9 cellular contexts compared by ENCODE assay signal in genomic region chr7:81684513-81685262, GRCh38.
DNase-seq lines count a peak whose midpoint lies in the region; TF ChIP-seq lines count a peak whose summit lies in the region.
"Had no signal": no experiment of that assay in that cellular context is flagged by ENCODE, and none has a peak within 500 bp of the region (broad histone marks: within the 10 kb centered on the region; RNA-seq: fewer than 3 reads in every experiment).

No MANE protein-coding gene starts in this region.

- H2AFZ ChIP-seq in neural progenitor cell (replicated peaks), result peak overlapping the region; percentile 40

- H3K4me1 Mint-ChIP-seq in HFFc6 (ENCODE audit: low read depth) (peaks cover 34% of the 10 kb centered on the region), neural progenitor cell (peaks cover 19% of the 10 kb centered on the region)

- H3K79me2 ChIP-seq in neural progenitor cell (ENCODE audit: low read depth), result no peaks in the 10 kb centered on the region

- H3K4me3 Mint-ChIP-seq in HFFc6, result peak overlapping the region; percentile 81
- H3K4me3 Mint-ChIP-seq in neural progenitor cell, result no peak overlapping the region

- peak overlapping the region; percentile 95 for H3K27ac Mint-ChIP-seq in HFFc6
- peak overlapping the region; percentile 44 for H3K27ac Mint-ChIP-seq in neural progenitor cell

- no peak overlapping the region for H3K9ac ChIP-seq in neural progenitor cell

- H3K27ac ChIP-seq in neural progenitor cell, result no peak overlapping the region
- H3K27ac ChIP-seq: VCaP had no signal

- H3K36me3 Mint-ChIP-seq in HFFc6 (ENCODE audit: low read depth) (no peaks in the 10 kb centered on the region; the same call in 1 of the 2 replicates), neural progenitor cell (no peaks in the 10 kb centered on the region)

- peaks cover 1% of the 10 kb centered on the region; the same call in 1 of the 2 replicates for H3K27me3 Mint-ChIP-seq in HFFc6 (ENCODE audit: insufficient read depth)
- no peaks in the 10 kb centered on the region for H3K27me3 Mint-ChIP-seq in neural progenitor cell (ENCODE audit: insufficient read depth, low read depth)

- H3K9me3 Mint-ChIP-seq in HFFc6 (no peaks in the 10 kb centered on the region), neural progenitor cell (no peaks in the 10 kb centered on the region)

- no peak overlapping the region for H3K4me2 ChIP-seq in neural progenitor cell

- no peaks in the 10 kb centered on the region for H3K36me3 ChIP-seq in neural progenitor cell

- H4K20me1 ChIP-seq in neural progenitor cell (ENCODE audit: low read depth), result no peaks in the 10 kb centered on the region

- no peaks in the 10 kb centered on the region for H3K27me3 ChIP-seq in neural progenitor cell

- H3K4me1 ChIP-seq in neural progenitor cell, result peaks cover 16% of the 10 kb centered on the region

- H3F3A ChIP-seq in neural progenitor cell (ENCODE audit: low read depth), result peaks cover 13% of the 10 kb centered on the region

- peak; percentile 98 for DNase-seq in GM04503 (ENCODE audit: low read depth)
- DNase-seq in HFFc6, result peak; percentile 100
- peak; percentile 77 for DNase-seq in NAMALWA (ENCODE audit: low spot score)
- DNase-seq in SIG-M5 (lab: John Stamatoyannopoulos, UW), result peak; percentile 71
- DNase-seq in fibroblast of peridontal ligament (ENCODE audit: extremely low read depth), result peak; percentile 100
- peak; percentile 5 for DNase-seq in neural progenitor cell (ENCODE audit: low spot score)
- DNase-seq in GM19240 (ENCODE audit: insufficient read length, low spot score), result no peak
- no peak for DNase-seq in central memory CD4-positive, alpha-beta T cell

- no peaks in the 10 kb centered on the region for H3K9me3 ChIP-seq in neural progenitor cell (ENCODE audit: low read depth)

- TF ChIP-seq CTCF in HFFc6 (IDR thresholded peaks at IDR 0.05) (no peak), neural progenitor cell (IDR thresholded peaks at IDR 0.05) (no peak)

- no peak overlapping the region for H3K4me3 ChIP-seq in neural progenitor cell

Comparison
In these comparisons a context has a peak if more than half of its experiments do, and no peak if none do; other contexts are left out.
1. DNase-seq: peak in GM04503 (single experiment), HFFc6 (single experiment), NAMALWA (single experiment), SIG-M5 (single experiment), fibroblast of peridontal ligament (single experiment) and neural progenitor cell (single experiment); none in GM19240 (single experiment) and central memory CD4-positive, alpha-beta T cell (single experiment).